In genomic region chr7:22824760-22825159, GRCh38 we compare ENCODE assay signal across 1 cellular context.
TF ChIP-seq lines count a peak whose summit lies in the region.

No MANE protein-coding gene starts in this region.

TF ChIP-seq in K562, 482 proteins besides CTCF, POLR2A, EP300 and RAD21 (continued from another document and continues in another):
- TF ChIP-seq, protein P1, sequence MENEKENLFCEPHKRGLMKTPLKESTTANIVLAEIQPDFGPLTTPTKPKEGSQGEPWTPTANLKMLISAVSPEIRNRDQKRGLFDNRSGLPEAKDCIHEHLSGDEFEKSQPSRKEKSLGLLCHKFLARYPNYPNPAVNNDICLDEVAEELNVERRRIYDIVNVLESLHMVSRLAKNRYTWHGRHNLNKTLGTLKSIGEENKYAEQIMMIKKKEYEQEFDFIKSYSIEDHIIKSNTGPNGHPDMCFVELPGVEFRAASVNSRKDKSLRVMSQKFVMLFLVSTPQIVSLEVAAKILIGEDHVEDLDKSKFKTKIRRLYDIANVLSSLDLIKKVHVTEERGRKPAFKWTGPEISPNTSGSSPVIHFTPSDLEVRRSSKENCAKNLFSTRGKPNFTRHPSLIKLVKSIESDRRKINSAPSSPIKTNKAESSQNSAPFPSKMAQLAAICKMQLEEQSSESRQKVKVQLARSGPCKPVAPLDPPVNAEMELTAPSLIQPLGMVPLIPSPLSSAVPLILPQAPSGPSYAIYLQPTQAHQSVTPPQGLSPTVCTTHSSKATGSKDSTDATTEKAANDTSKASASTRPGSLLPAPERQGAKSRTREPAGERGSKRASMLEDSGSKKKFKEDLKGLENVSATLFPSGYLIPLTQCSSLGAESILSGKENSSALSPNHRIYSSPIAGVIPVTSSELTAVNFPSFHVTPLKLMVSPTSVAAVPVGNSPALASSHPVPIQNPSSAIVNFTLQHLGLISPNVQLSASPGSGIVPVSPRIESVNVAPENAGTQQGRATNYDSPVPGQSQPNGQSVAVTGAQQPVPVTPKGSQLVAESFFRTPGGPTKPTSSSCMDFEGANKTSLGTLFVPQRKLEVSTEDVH (IDR thresholded peaks at IDR 0.05; ENCODE audit: low read depth, partially characterized antibody): no peak
- TF ChIP-seq ZNF668 (CRISPR knock-in tag; IDR thresholded peaks at IDR 0.05) (0 out of 2 replicates have a peak, but pooled peaks have one; percentile 28), ZNF436 (CRISPR knock-in tag; IDR thresholded peaks at IDR 0.05) (no peak), KLF6 (CRISPR knock-in tag; IDR thresholded peaks at IDR 0.05; ENCODE audit: borderline replicate concordance) (peak; percentile 63), ZNF121 (CRISPR knock-in tag; conservative IDR thresholded peaks at IDR 0.05) (no peak), RCOR1 (IDR thresholded peaks at IDR 0.05; ENCODE audit: borderline replicate concordance in 1 of 2, low read depth in 2 of 2, low read length in 2 of 2) (no peak), ZNF318 (IDR thresholded peaks at IDR 0.05; ENCODE audit: borderline replicate concordance in 1 of 2, low read depth in 1 of 2) (no peak), PYGO2 (tag; IDR thresholded peaks at IDR 0.05) (peak; percentile 84), DMBX1 (CRISPR knock-in tag; IDR thresholded peaks at IDR 0.05; ENCODE audit: borderline replicate concordance) (peak; percentile 84; the same call in 1 of the 2 replicates), KDM2B (CRISPR knock-in tag; IDR thresholded peaks at IDR 0.05) (no peak), CREB3 (tag; conservative IDR thresholded peaks at IDR 0.05; ENCODE audit: low read depth) (peak; percentile 35; the same call in 1 of the 2 replicates), NR2C1 (IDR thresholded peaks at IDR 0.05) (no peak), NR2C1 (tag; IDR thresholded peaks at IDR 0.05) (0 out of 2 replicates have a peak, but pooled peaks have one; percentile 28), SRSF7 (optimal IDR thresholded peaks at IDR 0.05; ENCODE audit: low read depth, low read length) (no peak), TEAD1 (CRISPR knock-in tag; IDR thresholded peaks at IDR 0.05) (peak in 1 of 2 experiments; percentile 22; a peak in 1 of 4 replicates), MECOM (CRISPR knock-in tag; IDR thresholded peaks at IDR 0.05) (peak; percentile 68; the same call in 1 of the 2 replicates), PHB2 (IDR thresholded peaks at IDR 0.05; ENCODE audit: low read depth) (no peak), KAT8 (IDR thresholded peaks at IDR 0.05; ENCODE audit: low read depth) (no peak), PREB (CRISPR knock-in tag; IDR thresholded peaks at IDR 0.05) (no peak), ILK (tag; IDR thresholded peaks at IDR 0.05; ENCODE audit: borderline replicate concordance, low read depth) (no peak)
- TF ChIP-seq, protein P2, sequence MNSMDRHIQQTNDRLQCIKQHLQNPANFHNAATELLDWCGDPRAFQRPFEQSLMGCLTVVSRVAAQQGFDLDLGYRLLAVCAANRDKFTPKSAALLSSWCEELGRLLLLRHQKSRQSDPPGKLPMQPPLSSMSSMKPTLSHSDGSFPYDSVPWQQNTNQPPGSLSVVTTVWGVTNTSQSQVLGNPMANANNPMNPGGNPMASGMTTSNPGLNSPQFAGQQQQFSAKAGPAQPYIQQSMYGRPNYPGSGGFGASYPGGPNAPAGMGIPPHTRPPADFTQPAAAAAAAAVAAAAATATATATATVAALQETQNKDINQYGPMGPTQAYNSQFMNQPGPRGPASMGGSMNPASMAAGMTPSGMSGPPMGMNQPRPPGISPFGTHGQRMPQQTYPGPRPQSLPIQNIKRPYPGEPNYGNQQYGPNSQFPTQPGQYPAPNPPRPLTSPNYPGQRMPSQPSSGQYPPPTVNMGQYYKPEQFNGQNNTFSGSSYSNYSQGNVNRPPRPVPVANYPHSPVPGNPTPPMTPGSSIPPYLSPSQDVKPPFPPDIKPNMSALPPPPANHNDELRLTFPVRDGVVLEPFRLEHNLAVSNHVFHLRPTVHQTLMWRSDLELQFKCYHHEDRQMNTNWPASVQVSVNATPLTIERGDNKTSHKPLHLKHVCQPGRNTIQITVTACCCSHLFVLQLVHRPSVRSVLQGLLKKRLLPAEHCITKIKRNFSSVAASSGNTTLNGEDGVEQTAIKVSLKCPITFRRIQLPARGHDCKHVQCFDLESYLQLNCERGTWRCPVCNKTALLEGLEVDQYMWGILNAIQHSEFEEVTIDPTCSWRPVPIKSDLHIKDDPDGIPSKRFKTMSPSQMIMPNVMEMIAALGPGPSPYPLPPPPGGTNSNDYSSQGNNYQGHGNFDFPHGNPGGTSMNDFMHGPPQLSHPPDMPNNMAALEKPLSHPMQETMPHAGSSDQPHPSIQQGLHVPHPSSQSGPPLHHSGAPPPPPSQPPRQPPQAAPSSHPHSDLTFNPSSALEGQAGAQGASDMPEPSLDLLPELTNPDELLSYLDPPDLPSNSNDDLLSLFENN (IDR thresholded peaks at IDR 0.05; ENCODE audit: low read depth in 2 of 2, low read length in 2 of 2): no peak
- TF ChIP-seq, protein P3, sequence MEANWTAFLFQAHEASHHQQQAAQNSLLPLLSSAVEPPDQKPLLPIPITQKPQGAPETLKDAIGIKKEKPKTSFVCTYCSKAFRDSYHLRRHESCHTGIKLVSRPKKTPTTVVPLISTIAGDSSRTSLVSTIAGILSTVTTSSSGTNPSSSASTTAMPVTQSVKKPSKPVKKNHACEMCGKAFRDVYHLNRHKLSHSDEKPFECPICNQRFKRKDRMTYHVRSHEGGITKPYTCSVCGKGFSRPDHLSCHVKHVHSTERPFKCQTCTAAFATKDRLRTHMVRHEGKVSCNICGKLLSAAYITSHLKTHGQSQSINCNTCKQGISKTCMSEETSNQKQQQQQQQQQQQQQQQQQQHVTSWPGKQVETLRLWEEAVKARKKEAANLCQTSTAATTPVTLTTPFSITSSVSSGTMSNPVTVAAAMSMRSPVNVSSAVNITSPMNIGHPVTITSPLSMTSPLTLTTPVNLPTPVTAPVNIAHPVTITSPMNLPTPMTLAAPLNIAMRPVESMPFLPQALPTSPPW (CRISPR knock-in tag; IDR thresholded peaks at IDR 0.05): no peak
- TF ChIP-seq, protein P4, sequence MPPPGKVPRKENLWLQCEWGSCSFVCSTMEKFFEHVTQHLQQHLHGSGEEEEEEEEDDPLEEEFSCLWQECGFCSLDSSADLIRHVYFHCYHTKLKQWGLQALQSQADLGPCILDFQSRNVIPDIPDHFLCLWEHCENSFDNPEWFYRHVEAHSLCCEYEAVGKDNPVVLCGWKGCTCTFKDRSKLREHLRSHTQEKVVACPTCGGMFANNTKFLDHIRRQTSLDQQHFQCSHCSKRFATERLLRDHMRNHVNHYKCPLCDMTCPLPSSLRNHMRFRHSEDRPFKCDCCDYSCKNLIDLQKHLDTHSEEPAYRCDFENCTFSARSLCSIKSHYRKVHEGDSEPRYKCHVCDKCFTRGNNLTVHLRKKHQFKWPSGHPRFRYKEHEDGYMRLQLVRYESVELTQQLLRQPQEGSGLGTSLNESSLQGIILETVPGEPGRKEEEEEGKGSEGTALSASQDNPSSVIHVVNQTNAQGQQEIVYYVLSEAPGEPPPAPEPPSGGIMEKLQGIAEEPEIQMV (tag; conservative IDR thresholded peaks at IDR 0.05; ENCODE audit: low read depth): peak; percentile 32; the same call in 1 of the 2 replicates
- TF ChIP-seq, protein P5, sequence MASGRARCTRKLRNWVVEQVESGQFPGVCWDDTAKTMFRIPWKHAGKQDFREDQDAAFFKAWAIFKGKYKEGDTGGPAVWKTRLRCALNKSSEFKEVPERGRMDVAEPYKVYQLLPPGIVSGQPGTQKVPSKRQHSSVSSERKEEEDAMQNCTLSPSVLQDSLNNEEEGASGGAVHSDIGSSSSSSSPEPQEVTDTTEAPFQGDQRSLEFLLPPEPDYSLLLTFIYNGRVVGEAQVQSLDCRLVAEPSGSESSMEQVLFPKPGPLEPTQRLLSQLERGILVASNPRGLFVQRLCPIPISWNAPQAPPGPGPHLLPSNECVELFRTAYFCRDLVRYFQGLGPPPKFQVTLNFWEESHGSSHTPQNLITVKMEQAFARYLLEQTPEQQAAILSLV (tag; IDR thresholded peaks at IDR 0.05): no peak
- TF ChIP-seq, protein P6, sequence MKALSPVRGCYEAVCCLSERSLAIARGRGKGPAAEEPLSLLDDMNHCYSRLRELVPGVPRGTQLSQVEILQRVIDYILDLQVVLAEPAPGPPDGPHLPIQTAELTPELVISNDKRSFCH (CRISPR knock-in tag; IDR thresholded peaks at IDR 0.05): no peak
- TF ChIP-seq, protein P6 (tag; IDR thresholded peaks at IDR 0.05): peak; percentile 30; the same call in 1 of the 2 replicates
- TF ChIP-seq, protein P7, sequence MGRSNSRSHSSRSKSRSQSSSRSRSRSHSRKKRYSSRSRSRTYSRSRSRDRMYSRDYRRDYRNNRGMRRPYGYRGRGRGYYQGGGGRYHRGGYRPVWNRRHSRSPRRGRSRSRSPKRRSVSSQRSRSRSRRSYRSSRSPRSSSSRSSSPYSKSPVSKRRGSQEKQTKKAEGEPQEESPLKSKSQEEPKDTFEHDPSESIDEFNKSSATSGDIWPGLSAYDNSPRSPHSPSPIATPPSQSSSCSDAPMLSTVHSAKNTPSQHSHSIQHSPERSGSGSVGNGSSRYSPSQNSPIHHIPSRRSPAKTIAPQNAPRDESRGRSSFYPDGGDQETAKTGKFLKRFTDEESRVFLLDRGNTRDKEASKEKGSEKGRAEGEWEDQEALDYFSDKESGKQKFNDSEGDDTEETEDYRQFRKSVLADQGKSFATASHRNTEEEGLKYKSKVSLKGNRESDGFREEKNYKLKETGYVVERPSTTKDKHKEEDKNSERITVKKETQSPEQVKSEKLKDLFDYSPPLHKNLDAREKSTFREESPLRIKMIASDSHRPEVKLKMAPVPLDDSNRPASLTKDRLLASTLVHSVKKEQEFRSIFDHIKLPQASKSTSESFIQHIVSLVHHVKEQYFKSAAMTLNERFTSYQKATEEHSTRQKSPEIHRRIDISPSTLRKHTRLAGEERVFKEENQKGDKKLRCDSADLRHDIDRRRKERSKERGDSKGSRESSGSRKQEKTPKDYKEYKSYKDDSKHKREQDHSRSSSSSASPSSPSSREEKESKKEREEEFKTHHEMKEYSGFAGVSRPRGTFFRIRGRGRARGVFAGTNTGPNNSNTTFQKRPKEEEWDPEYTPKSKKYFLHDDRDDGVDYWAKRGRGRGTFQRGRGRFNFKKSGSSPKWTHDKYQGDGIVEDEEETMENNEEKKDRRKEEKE (IDR thresholded peaks at IDR 0.05; ENCODE audit: borderline replicate concordance in 1 of 2, control insufficient read depth in 1 of 2, low read depth in 2 of 2, low read length in 1 of 2): no peak
